Comparison of ENCODE assay signal across 22 cellular contexts in the genomic region with DNA sequence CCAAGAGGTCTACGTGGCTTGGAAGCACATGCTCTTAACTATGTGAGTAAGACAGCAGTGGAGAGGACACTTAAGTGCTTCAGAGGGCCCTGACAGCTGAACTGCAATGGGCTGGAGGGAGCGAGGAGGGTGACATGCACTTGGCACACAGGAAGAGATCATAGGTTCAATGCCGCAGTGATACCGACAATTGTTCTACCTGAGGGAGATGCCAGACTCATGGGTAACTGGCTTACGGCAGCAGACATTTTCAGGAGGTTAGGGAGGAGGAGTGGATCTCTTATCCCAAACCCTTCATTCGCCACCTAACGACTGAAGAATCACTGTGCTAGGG.
"Had no signal": no experiment of that assay in that cellular context is flagged by ENCODE, and none has a peak within 500 bp of the region (broad histone marks: within the 10 kb centered on the region; RNA-seq: fewer than 3 reads in every experiment).

No MANE protein-coding gene starts in this region.

- H3K4me1 ChIP-seq: parathyroid adenoma, suprapubic skin had no signal

- H3K9me3 ChIP-seq: suprapubic skin had no signal

- H3K27ac ChIP-seq: coronary artery, epithelial cell of prostate, parathyroid adenoma, suprapubic skin had no signal

- DNase-seq: activated B cell treated with CpG ODN at 0.5 μM for 24 hours; activated CD4-positive, alpha-beta T cell treated with anti-CD3 and anti-CD28 coated beads for 36 hours; activated CD4-positive, alpha-beta T cell treated with anti-CD3 and anti-CD28 coated beads, Interleukin-2, amount 50 U/mL, for 4 hours; activated CD8-positive, alpha-beta memory T cell treated with anti-CD3 and anti-CD28 coated beads, Interleukin-2, amount 50 U/mL, for 48 hours; activated naive CD4-positive, alpha-beta T cell treated with Interleukin-2 at 50 U/mL for 16 hours; activated naive CD8-positive, alpha-beta T cell treated with anti-CD3 and anti-CD28 coated beads for 36 hours; activated T-cell treated with anti-CD3 and anti-CD28 coated beads, Interleukin-2, amount 50 U/mL, for 4 hours; hypothalamus; midbrain; naive B cell; nucleus accumbens; right cardiac atrium; stimulated activated CD4-positive, alpha-beta T cell treated with anti-CD3 and anti-CD28 coated beads, Interleukin-1b, Interleukin-23, amount 100 ng/mL, for 48 hours; stimulated activated naive CD8-positive, alpha-beta T cell treated with anti-CD3 and anti-CD28 coated beads, Interleukin-15, amount 100 ng/mL, for 72 hours; SW 1271; T-helper 17 cell; trophoblast cell had no signal

- H2AFZ ChIP-seq: parathyroid adenoma had no signal

- FAIRE-seq: bronchial epithelial cell had no signal

- H3K9ac ChIP-seq: parathyroid adenoma had no signal

- ATAC-seq: activated CD4-positive, alpha-beta T cell treated with anti-CD3 and anti-CD28 coated beads for 36 hours; activated T-cell treated with anti-CD3 and anti-CD28 coated beads, Interleukin-2, amount 50 U/mL, for 4 hours; right cardiac atrium; stimulated activated naive CD8-positive, alpha-beta T cell treated with anti-CD3 and anti-CD28 coated beads, Interleukin-15, amount 100 ng/mL, for 72 hours; T-helper 17 cell had no signal

- H3K4me3 ChIP-seq: coronary artery, suprapubic skin had no signal

- H3K79me2 ChIP-seq: parathyroid adenoma had no signal

- H3K36me3 ChIP-seq: suprapubic skin had no signal
